ENCODE assay signal across 2 cellular contexts in genomic region chr1:169484683-169485426, GRCh38.
TF ChIP-seq lines count a peak whose summit lies in the region.

No MANE protein-coding gene starts in this region.

TF ChIP-seq in IMR-90, 13 proteins besides CTCF, POLR2A, EP300 and RAD21:
- no peak for TF ChIP-seq RCOR1 (IDR thresholded peaks at IDR 0.05; ENCODE audit: insufficient replicate concordance, low read length)
- TF ChIP-seq MXI1 (IDR thresholded peaks at IDR 0.05; ENCODE audit: borderline replicate concordance, low read depth, low read length) = peak; percentile 66
- TF ChIP-seq BHLHE40 (IDR thresholded peaks at IDR 0.05; ENCODE audit: low read depth, low read length) = peak; percentile 83
- TF ChIP-seq CEBPB (IDR thresholded peaks at IDR 0.05; ENCODE audit: low read depth, low read length) = peak; percentile 67; the same call in 1 of the 2 replicates
- TF ChIP-seq MAZ (IDR thresholded peaks at IDR 0.05; ENCODE audit: borderline replicate concordance, low read depth, low read length) = no peak
- TF ChIP-seq, protein P1, sequence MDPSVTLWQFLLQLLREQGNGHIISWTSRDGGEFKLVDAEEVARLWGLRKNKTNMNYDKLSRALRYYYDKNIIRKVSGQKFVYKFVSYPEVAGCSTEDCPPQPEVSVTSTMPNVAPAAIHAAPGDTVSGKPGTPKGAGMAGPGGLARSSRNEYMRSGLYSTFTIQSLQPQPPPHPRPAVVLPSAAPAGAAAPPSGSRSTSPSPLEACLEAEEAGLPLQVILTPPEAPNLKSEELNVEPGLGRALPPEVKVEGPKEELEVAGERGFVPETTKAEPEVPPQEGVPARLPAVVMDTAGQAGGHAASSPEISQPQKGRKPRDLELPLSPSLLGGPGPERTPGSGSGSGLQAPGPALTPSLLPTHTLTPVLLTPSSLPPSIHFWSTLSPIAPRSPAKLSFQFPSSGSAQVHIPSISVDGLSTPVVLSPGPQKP (IDR thresholded peaks at IDR 0.05; ENCODE audit: borderline replicate concordance, low read depth, low read length) = no peak
- TF ChIP-seq MAFK (IDR thresholded peaks at IDR 0.05; ENCODE audit: low read depth, low read length) = no peak
- TF ChIP-seq USF2 (IDR thresholded peaks at IDR 0.05; ENCODE audit: low read depth, low read length) = peak; percentile 63
- TF ChIP-seq RFX5 (IDR thresholded peaks at IDR 0.05; ENCODE audit: low read depth, low read length) = no peak

TF ChIP-seq in SK-N-SH, 30 proteins besides CTCF, POLR2A, EP300 and RAD21:
- no peak for TF ChIP-seq NRF1 (IDR thresholded peaks at IDR 0.05; ENCODE audit: low read depth, low read length)
- TF ChIP-seq YY1 (IDR thresholded peaks at IDR 0.05; ENCODE audit: low read depth) = no peak
- no peak for TF ChIP-seq RXRA (IDR thresholded peaks at IDR 0.05; ENCODE audit: borderline replicate concordance, low read depth)
- TF ChIP-seq MAX (IDR thresholded peaks at IDR 0.05; ENCODE audit: low read depth) = peak; percentile 87; the same call in 1 of the 2 replicates
- TF ChIP-seq EZH2phosphoT487 (IDR thresholded peaks at IDR 0.05; ENCODE audit: borderline replicate concordance, low read depth) = no peak
